10 cellular contexts compared by ENCODE assay signal in genomic region chr4:98745372-98745771, GRCh38.
A peak's percentile ranks its signal among the peaks of the same experiment; 100 is the strongest.
DNase-seq lines count a peak whose midpoint lies in the region; ATAC-seq and TF ChIP-seq lines count a peak whose summit lies in the region.
"Had no signal": no experiment of that assay in that cellular context is flagged by ENCODE, and none has a peak within 500 bp of the region (broad histone marks: within the 10 kb centered on the region; RNA-seq: fewer than 3 reads in every experiment).

No MANE protein-coding gene starts in this region.

- no peak overlapping the region for H3K27ac Mint-ChIP-seq in stimulated activated naive CD8-positive, alpha-beta T cell treated with anti-CD3 and anti-CD28 coated beads, Interleukin-15, amount 100 ng/mL, for 72 hours

- no peaks in the 10 kb centered on the region for H3K36me3 ChIP-seq in upper lobe of right lung

- peaks cover 4% of the 10 kb centered on the region for H3K4me1 Mint-ChIP-seq in stimulated activated naive CD8-positive, alpha-beta T cell treated with anti-CD3 and anti-CD28 coated beads, Interleukin-15, amount 100 ng/mL, for 72 hours

- peaks cover 0 to 5% of the 10 kb centered on the region in 2 donors for H3K9me3 Mint-ChIP-seq in stimulated activated naive CD8-positive, alpha-beta T cell treated with anti-CD3 and anti-CD28 coated beads, Interleukin-15, amount 100 ng/mL, for 72 hours

- H3K27me3 ChIP-seq in upper lobe of right lung: no peaks in the 10 kb centered on the region

- no peak for TF ChIP-seq CTCF in upper lobe of right lung (IDR thresholded peaks at IDR 0.05)

- H3K27ac ChIP-seq in upper lobe of right lung: no peak overlapping the region

- no peaks in the 10 kb centered on the region for H3K27me3 Mint-ChIP-seq in stimulated activated naive CD8-positive, alpha-beta T cell treated with anti-CD3 and anti-CD28 coated beads, Interleukin-15, amount 100 ng/mL, for 72 hours

- H3K4me1 ChIP-seq in upper lobe of right lung: no peaks in the 10 kb centered on the region

- no peaks in the 10 kb centered on the region for H3K9me3 ChIP-seq in upper lobe of right lung
- H3K9me3 ChIP-seq: mucosa of descending colon had no signal

- ATAC-seq in stimulated activated naive CD8-positive, alpha-beta T cell treated with anti-CD3 and anti-CD28 coated beads, Interleukin-15, Interleukin-2, amounts not matched to agents 100 U/mL and 50 U/mL, for 24 hours: no peak
- ATAC-seq in stimulated activated naive CD8-positive, alpha-beta T cell treated with anti-CD3 and anti-CD28 coated beads, Interleukin-15, amount 100 ng/mL, for 72 hours: no peak
- no peak for ATAC-seq in upper lobe of right lung
- ATAC-seq: mucosa of descending colon had no signal

- peak; percentile 6 for DNase-seq in stimulated activated naive CD8-positive, alpha-beta T cell treated with anti-CD3 and anti-CD28 coated beads, Interleukin-15, Interleukin-2, amounts not matched to agents 100 U/mL and 50 U/mL, for 24 hours
- DNase-seq in stimulated activated naive CD8-positive, alpha-beta T cell treated with anti-CD3 and anti-CD28 coated beads, Interleukin-15, amount 100 ng/mL, for 72 hours: no peak
- peak; percentile 6 for DNase-seq in NCI-H526 treated with DMSO at 0.1 percent for 48 hours (lab: John Stamatoyannopoulos, UW)
- DNase-seq in dermis blood vessel endothelial cell: peak; percentile 26
- no peak for DNase-seq in activated effector memory CD4-positive, alpha-beta T cell treated with anti-CD3 and anti-CD28 coated beads, Interleukin-2, amount 50 U/mL, for 16 hours
- no peak for DNase-seq in upper lobe of right lung
- DNase-seq in central memory CD4-positive, alpha-beta T cell: no peak
- no peak for DNase-seq in putamen (ENCODE audit: low spot score)
- DNase-seq: NCI-H1105 had no signal

- intact Hi-C loops in upper lobe of right lung (cut with DNase I): no loop called here

- H3K4me3 ChIP-seq in upper lobe of right lung: no peak overlapping the region
- H3K4me3 ChIP-seq: mucosa of descending colon had no signal

- H3K4me3 Mint-ChIP-seq in stimulated activated naive CD8-positive, alpha-beta T cell treated with anti-CD3 and anti-CD28 coated beads, Interleukin-15, amount 100 ng/mL, for 72 hours: no peak overlapping the region

Comparison
In these comparisons a context has a peak if more than half of its experiments do, and no peak if none do; other contexts are left out.
1. DNase-seq: peak in stimulated activated naive CD8-positive, alpha-beta T cell treated with anti-CD3 and anti-CD28 coated beads, Interleukin-15, Interleukin-2, amounts not matched to agents 100 U/mL and 50 U/mL, for 24 hours (single experiment), NCI-H526 treated with DMSO at 0.1 percent for 48 hours (single experiment) and dermis blood vessel endothelial cell (single experiment); none in stimulated activated naive CD8-positive, alpha-beta T cell treated with anti-CD3 and anti-CD28 coated beads, Interleukin-15, amount 100 ng/mL, for 72 hours (0 of 2), activated effector memory CD4-positive, alpha-beta T cell treated with anti-CD3 and anti-CD28 coated beads, Interleukin-2, amount 50 U/mL, for 16 hours (single experiment), upper lobe of right lung (single experiment), central memory CD4-positive, alpha-beta T cell (single experiment) and putamen (single experiment).